ENCODE assay signal across 35 cellular contexts in the genomic region with DNA sequence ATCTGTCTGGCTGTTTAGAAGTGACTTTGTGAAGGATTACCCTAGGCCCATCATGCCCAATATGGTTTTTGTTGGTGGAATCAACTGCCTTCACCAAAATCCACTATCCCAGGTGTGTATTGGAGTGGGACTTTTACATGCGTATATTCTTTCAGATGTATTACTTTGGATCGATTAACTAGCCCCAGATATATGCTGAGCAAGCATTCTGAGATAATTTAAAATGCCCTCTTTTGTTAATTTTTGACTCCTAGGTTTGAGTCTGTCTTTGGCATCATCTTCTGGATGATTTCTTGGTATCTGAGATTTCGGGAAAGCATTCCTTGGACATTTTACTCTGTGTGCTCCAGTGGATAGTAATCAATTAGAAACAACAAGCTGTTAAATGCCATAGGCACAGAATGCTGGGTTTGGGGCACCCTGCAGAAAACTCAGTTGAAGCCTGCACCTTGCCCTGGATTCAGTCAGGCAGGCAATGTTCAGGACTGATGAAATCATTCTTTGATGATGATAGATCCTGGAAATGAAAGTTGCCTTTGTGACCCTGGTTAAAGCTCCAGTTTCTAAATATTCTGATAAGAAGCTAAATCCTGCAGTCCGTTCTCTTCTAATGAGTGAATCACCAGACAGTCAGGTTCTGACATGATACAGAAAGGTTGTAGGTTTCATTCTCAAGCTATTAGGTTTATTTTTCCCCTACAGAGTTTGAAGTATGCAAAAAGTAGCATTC. TPM values are rescaled to one million over a fixed set of nuclear protein-coding genes. Genes with fewer than 3 reads are reported as not detected.
DNase-seq lines count a peak whose midpoint lies in the region; ATAC-seq, FAIRE-seq and TF ChIP-seq lines count a peak whose summit lies in the region.
"Had no signal": no experiment of that assay in that cellular context is flagged by ENCODE, and none has a peak within 500 bp of the region (broad histone marks: within the 10 kb centered on the region; RNA-seq: fewer than 3 reads in every experiment).

No MANE protein-coding gene starts in this region.

- DNase-seq in M059J (ENCODE audit: low read depth) (peak; percentile 40), astrocyte (ENCODE audit: low read depth) (peak; percentile 52), fibroblast of pulmonary artery (ENCODE audit: low read depth) (peak; percentile 4), osteoblast (ENCODE audit: insufficient read length, low spot score, missing footprints) (no peak), ACHN (no peak), trophoblast cell (no peak)
- no peak for DNase-seq in natural killer cell treated with Interleukin-12 subunit alpha and Interleukin-12 subunit beta and Interleukin-15 and Interleukin-18, amount 100 ng/mL, for 72 hours (ENCODE audit: low spot score)
- DNase-seq: activated CD4-positive, alpha-beta T cell treated with anti-CD3 and anti-CD28 coated beads, Interleukin-2, amount 10 ng/mL, durations not matched to agents 7 days and 5 days; activated naive CD8-positive, alpha-beta T cell treated with anti-CD3 and anti-CD28 coated beads, Interleukin-2, amount 50 U/mL, for 24 hours; activated T-cell treated with anti-CD3 and anti-CD28 coated beads, Interleukin-2, amount 50 U/mL, for 48 hours; body of pancreas; CD4-positive, CD25-positive, alpha-beta regulatory T cell; DMS53; effector CD8-positive, alpha-beta T cell; erythroblast; hypothalamus; left ventricle myocardium superior; MM.1S; naive thymus-derived CD8-positive, alpha-beta T cell; NCI-H1417 treated with DMSO at 0.1 percent for 48 hours; occipital lobe; PC-3; SIG-M5; stimulated activated naive CD8-positive, alpha-beta T cell treated with anti-CD3 and anti-CD28 coated beads, Interleukin-15, Interleukin-2, amounts not matched to agents 100 U/mL and 50 U/mL, for 24 hours; T1000; testis had no signal

- H3K36me3 ChIP-seq in astrocyte (ENCODE audit: insufficient read depth, low read length) = no peaks in the 10 kb centered on the region
- no peaks in the 10 kb centered on the region for H3K36me3 ChIP-seq in osteoblast (ENCODE audit: insufficient read depth, low read length)
- no peaks in the 10 kb centered on the region for H3K36me3 ChIP-seq in trophoblast cell (ENCODE audit: control insufficient read depth in 1 of 2, insufficient read depth in 2 of 2, low read length in 2 of 2)
- H3K36me3 ChIP-seq: gastroesophageal sphincter, HAP-1, vagina had no signal

- no peak overlapping the region for H4K91ac ChIP-seq in trophoblast cell (ENCODE audit: low read depth, low read length)

- no peaks in the 10 kb centered on the region for H3K9me3 ChIP-seq in astrocyte (ENCODE audit: insufficient read depth, low read depth, low read length)
- no peaks in the 10 kb centered on the region for H3K9me3 ChIP-seq in osteoblast (ENCODE audit: low read depth, low read length)
- H3K9me3 ChIP-seq in trophoblast cell (ENCODE audit: insufficient read depth, low read depth, low read length) = peaks cover 4% of the 10 kb centered on the region
- H3K9me3 ChIP-seq: body of pancreas, gastroesophageal sphincter, HAP-1, testis, vagina had no signal

- ATAC-seq in natural killer cell treated with Interleukin-12 subunit alpha and Interleukin-12 subunit beta and Interleukin-15 and Interleukin-18, amount 100 ng/mL, for 72 hours = no peak
- ATAC-seq in HG02623 (IDR thresholded peaks at IDR 0.05; ENCODE audit: unreplicated experiment) = no peak
- ATAC-seq: activated naive CD8-positive, alpha-beta T cell treated with anti-CD3 and anti-CD28 coated beads, Interleukin-2, amount 50 U/mL, for 24 hours; body of pancreas; gastroesophageal sphincter; left ventricle myocardium superior; naive thymus-derived CD8-positive, alpha-beta T cell; PC-3; stimulated activated naive CD8-positive, alpha-beta T cell treated with anti-CD3 and anti-CD28 coated beads, Interleukin-15, Interleukin-2, amounts not matched to agents 100 U/mL and 50 U/mL, for 24 hours had no signal

- in situ Hi-C loops in ACHN (cut with HindIII; ENCODE audit: low pct_ligation_motif_present, low pct_unique_long_range_greater_than_20kb, low sequenced_read_pairs) = no loop called here

- H2AFZ ChIP-seq in astrocyte (ENCODE audit: low read depth, low read length) (no peak overlapping the region), osteoblast (ENCODE audit: low read length) (no peak overlapping the region), trophoblast cell (ENCODE audit: insufficient read depth, low read length, poor library complexity) (no peak overlapping the region)

- no peak overlapping the region for H2AK5ac ChIP-seq in trophoblast cell (ENCODE audit: low read length)

- H3K27me3 Mint-ChIP-seq in astrocyte (ENCODE audit: low read depth, unreplicated experiment) = peaks cover 9% of the 10 kb centered on the region
- peaks cover 20 to 21% of the 10 kb centered on the region in 2 donors for H3K27me3 Mint-ChIP-seq in natural killer cell treated with Interleukin-12 subunit alpha and Interleukin-12 subunit beta and Interleukin-15 and Interleukin-18, amount 100 ng/mL, for 72 hours

- no peak overlapping the region for H3K18ac ChIP-seq in trophoblast cell (ENCODE audit: low read length)

- no peaks in the 10 kb centered on the region for H3K36me3 Mint-ChIP-seq in astrocyte (ENCODE audit: low read depth, unreplicated experiment)
- no peaks in the 10 kb centered on the region for H3K36me3 Mint-ChIP-seq in natural killer cell treated with Interleukin-12 subunit alpha and Interleukin-12 subunit beta and Interleukin-15 and Interleukin-18, amount 100 ng/mL, for 72 hours
- H3K36me3 Mint-ChIP-seq: CD4-positive, CD25-positive, alpha-beta regulatory T cell; naive thymus-derived CD8-positive, alpha-beta T cell had no signal

- no peaks in the 10 kb centered on the region for H3K9me3 Mint-ChIP-seq in astrocyte (ENCODE audit: unreplicated experiment)
- no peaks in the 10 kb centered on the region for H3K9me3 Mint-ChIP-seq in natural killer cell treated with Interleukin-12 subunit alpha and Interleukin-12 subunit beta and Interleukin-15 and Interleukin-18, amount 100 ng/mL, for 72 hours
- H3K9me3 Mint-ChIP-seq: activated CD4-positive, alpha-beta T cell treated with anti-CD3 and anti-CD28 coated beads, Interleukin-2, amount 10 ng/mL, durations not matched to agents 7 days and 5 days; activated naive CD8-positive, alpha-beta T cell treated with anti-CD3 and anti-CD28 coated beads, Interleukin-2, amount 50 U/mL, for 24 hours; naive thymus-derived CD8-positive, alpha-beta T cell had no signal

- H3K9ac ChIP-seq in astrocyte (ENCODE audit: low read length) = no peak overlapping the region
- H3K9ac ChIP-seq in trophoblast cell (ENCODE audit: low read length) = no peak overlapping the region

- no peak for FAIRE-seq in astrocyte (lab: Jason Lieb, UNC)
- FAIRE-seq: G401.6, GM19239 had no signal

- no peak overlapping the region for H2BK5ac ChIP-seq in trophoblast cell (ENCODE audit: low read depth, low read length, poor library complexity)

- H3K4me1 Mint-ChIP-seq in astrocyte (ENCODE audit: low read depth, unreplicated experiment) = peaks cover 6% of the 10 kb centered on the region
- H3K4me1 Mint-ChIP-seq in natural killer cell treated with Interleukin-12 subunit alpha and Interleukin-12 subunit beta and Interleukin-15 and Interleukin-18, amount 100 ng/mL, for 72 hours (ENCODE audit: low read depth in 2 of 2) = no peaks in the 10 kb centered on the region
- H3K4me1 Mint-ChIP-seq: activated CD4-positive, alpha-beta T cell treated with anti-CD3 and anti-CD28 coated beads, Interleukin-2, amount 10 ng/mL, durations not matched to agents 7 days and 5 days; CD4-positive, CD25-positive, alpha-beta regulatory T cell had no signal

- H3K27me3 ChIP-seq in astrocyte (ENCODE audit: insufficient read depth, low read length) = peaks cover 3% of the 10 kb centered on the region
- no peaks in the 10 kb centered on the region for H3K27me3 ChIP-seq in osteoblast (ENCODE audit: insufficient read depth, low read length)
- no peaks in the 10 kb centered on the region for H3K27me3 ChIP-seq in trophoblast cell (ENCODE audit: insufficient read depth, low read length)
- H3K27me3 ChIP-seq: body of pancreas, testis, vagina had no signal

- no peak overlapping the region for H4K12ac ChIP-seq in trophoblast cell (ENCODE audit: low read depth, low read length)

- no peak overlapping the region for H3K4ac ChIP-seq in trophoblast cell (ENCODE audit: low read depth, low read length)

- WGBS in trophoblast cell (ENCODE audit: extremely low coverage, insufficient coverage, insufficient read length) = no CpG with 5 or more reads among the region's 4 CpGs

- no peaks in the 10 kb centered on the region for H3K79me2 ChIP-seq in astrocyte (ENCODE audit: insufficient read depth, low read length)
- no peaks in the 10 kb centered on the region for H3K79me2 ChIP-seq in osteoblast (ENCODE audit: insufficient read depth, low read length)
- H3K79me2 ChIP-seq in trophoblast cell (ENCODE audit: control insufficient read depth, insufficient read depth, low read length, poor library complexity) = no peaks in the 10 kb centered on the region

- H2BK120ac ChIP-seq in trophoblast cell (ENCODE audit: insufficient read depth, low read length, poor library complexity) = no peak overlapping the region

- H3K23ac ChIP-seq in trophoblast cell (ENCODE audit: low read length) = no peak overlapping the region

- H3K4me3 ChIP-seq in astrocyte (ENCODE audit: insufficient read depth, low read depth, low read length) (no peak overlapping the region), fibroblast of pulmonary artery (replicated peaks; ENCODE audit: low read depth, low read length) (no peak overlapping the region), osteoblast (ENCODE audit: insufficient read depth, low read length) (no peak overlapping the region), trophoblast cell (ENCODE audit: low read depth, low read length) (no peak overlapping the region)
- H3K4me3 ChIP-seq: body of pancreas, gastroesophageal sphincter, HAP-1, testis, vagina had no signal

- no peak overlapping the region for H3K27ac Mint-ChIP-seq in astrocyte (ENCODE audit: unreplicated experiment)
- H3K27ac Mint-ChIP-seq in natural killer cell treated with Interleukin-12 subunit alpha and Interleukin-12 subunit beta and Interleukin-15 and Interleukin-18, amount 100 ng/mL, for 72 hours = no peak overlapping the region
- H3K27ac Mint-ChIP-seq: activated CD4-positive, alpha-beta T cell treated with anti-CD3 and anti-CD28 coated beads, Interleukin-2, amount 10 ng/mL, durations not matched to agents 7 days and 5 days; activated naive CD8-positive, alpha-beta T cell treated with anti-CD3 and anti-CD28 coated beads, Interleukin-2, amount 50 U/mL, for 24 hours; CD4-positive, CD25-positive, alpha-beta regulatory T cell; naive thymus-derived CD8-positive, alpha-beta T cell had no signal

- no peak overlapping the region for H3K27ac ChIP-seq in astrocyte (ENCODE audit: low read depth, low read length)
- no peak overlapping the region for H3K27ac ChIP-seq in osteoblast (ENCODE audit: low read depth, low read length)
- no peak overlapping the region for H3K27ac ChIP-seq in trophoblast cell (ENCODE audit: low read depth, low read length)
- H3K27ac ChIP-seq: body of pancreas, gastroesophageal sphincter, testis, vagina had no signal

- H3K79me1 ChIP-seq in trophoblast cell (ENCODE audit: low read length) = no peaks in the 10 kb centered on the region

- no peak overlapping the region for H4K8ac ChIP-seq in trophoblast cell (ENCODE audit: low read depth, low read length)

- no peak overlapping the region for H3K14ac ChIP-seq in trophoblast cell (ENCODE audit: low read length)

- no peak overlapping the region for H3K4me2 ChIP-seq in astrocyte (ENCODE audit: low read length)
- H3K4me2 ChIP-seq in osteoblast (ENCODE audit: insufficient read depth, low read length) = peak overlapping the region; percentile 26
- no peak overlapping the region for H3K4me2 ChIP-seq in trophoblast cell (ENCODE audit: low read length)

- no peak overlapping the region for H2BK12ac ChIP-seq in trophoblast cell (ENCODE audit: low read length)

- no peak for TF ChIP-seq CTCF in astrocyte (IDR thresholded peaks at IDR 0.05; ENCODE audit: insufficient read depth, low read depth, low read length)
- no peak for TF ChIP-seq CTCF in fibroblast of pulmonary artery (IDR thresholded peaks at IDR 0.05; ENCODE audit: low read length, missing control alignments)
- TF ChIP-seq CTCF in osteoblast (IDR thresholded peaks at IDR 0.05; ENCODE audit: extremely low read depth, low read depth, low read length) = no peak

- no peak overlapping the region for H3K4me3 Mint-ChIP-seq in astrocyte (ENCODE audit: unreplicated experiment)
- no peak overlapping the region for H3K4me3 Mint-ChIP-seq in natural killer cell treated with Interleukin-12 subunit alpha and Interleukin-12 subunit beta and Interleukin-15 and Interleukin-18, amount 100 ng/mL, for 72 hours
- H3K4me3 Mint-ChIP-seq: activated CD4-positive, alpha-beta T cell treated with anti-CD3 and anti-CD28 coated beads, Interleukin-2, amount 10 ng/mL, durations not matched to agents 7 days and 5 days; activated naive CD8-positive, alpha-beta T cell treated with anti-CD3 and anti-CD28 coated beads, Interleukin-2, amount 50 U/mL, for 24 hours; CD4-positive, CD25-positive, alpha-beta regulatory T cell; naive thymus-derived CD8-positive, alpha-beta T cell had no signal

- H3K4me1 ChIP-seq in astrocyte (ENCODE audit: insufficient read depth, low read length) (peaks cover 12% of the 10 kb centered on the region), osteoblast (ENCODE audit: insufficient read depth, low read length) (peaks cover 28% of the 10 kb centered on the region), trophoblast cell (ENCODE audit: control insufficient read depth in 1 of 2, insufficient read depth in 2 of 2, low read length in 2 of 2) (no peaks in the 10 kb centered on the region)
- H3K4me1 ChIP-seq: body of pancreas, gastroesophageal sphincter, HAP-1, testis, vagina had no signal

- H4K20me1 ChIP-seq in astrocyte (ENCODE audit: insufficient read depth, low read length) (no peaks in the 10 kb centered on the region), osteoblast (ENCODE audit: insufficient read depth, low read length) (no peaks in the 10 kb centered on the region)

RNA-seq across cellular contexts. Expression of a gene that starts 1.1 kb away (rescaled TPM):
- total RNA-seq in M059J (2014; rRNA removed; shearing (Covaris generic)) = not detected in 2 replicates
- total RNA-seq in astrocyte (not detected in 2 replicates), osteoblast (not detected in 2 replicates)
- not detected for total RNA-seq in natural killer cell treated with Interleukin-12 subunit alpha and Interleukin-12 subunit beta and Interleukin-15 and Interleukin-18, amount 100 ng/mL, for 72 hours
- polyA plus RNA-seq in trophoblast cell (2013) = not detected in 2 replicates
- total RNA-seq: activated CD4-positive, alpha-beta T cell treated with anti-CD3 and anti-CD28 coated beads, Interleukin-2, amount 10 ng/mL, durations not matched to agents 7 days and 5 days; body of pancreas; CD4-positive, CD25-positive, alpha-beta regulatory T cell; chondrocyte; left ventricle myocardium superior; naive thymus-derived CD8-positive, alpha-beta T cell; NCI-H460; occipital lobe; skeletal muscle tissue had no signal
- polyA plus RNA-seq: CD4-positive, CD25-positive, alpha-beta regulatory T cell; naive thymus-derived CD8-positive, alpha-beta T cell had no signal

RNA-seq across cellular contexts. Expression of a gene that starts 16.9 kb away (rescaled TPM):
- total RNA-seq in M059J (2014; rRNA removed; shearing (Covaris generic)) = not detected in 2 replicates
- not detected in 2 replicates for total RNA-seq in astrocyte
- not detected in 2 replicates for total RNA-seq in osteoblast
- not detected for total RNA-seq in natural killer cell treated with Interleukin-12 subunit alpha and Interleukin-12 subunit beta and Interleukin-15 and Interleukin-18, amount 100 ng/mL, for 72 hours
- polyA plus RNA-seq in trophoblast cell (2013) = not detected in 2 replicates
- total RNA-seq: activated CD4-positive, alpha-beta T cell treated with anti-CD3 and anti-CD28 coated beads, Interleukin-2, amount 10 ng/mL, durations not matched to agents 7 days and 5 days; body of pancreas; CD4-positive, CD25-positive, alpha-beta regulatory T cell; chondrocyte; gastroesophageal sphincter; left ventricle myocardium superior; naive thymus-derived CD8-positive, alpha-beta T cell; NCI-H460; occipital lobe; PC-3; skeletal muscle tissue; vagina had no signal
- polyA plus RNA-seq: CD4-positive, CD25-positive, alpha-beta regulatory T cell; naive thymus-derived CD8-positive, alpha-beta T cell had no signal

RNA-seq across cellular contexts. Expression of a gene that starts 32.4 kb away (rescaled TPM):
- not detected in 2 replicates for total RNA-seq in M059J (2014; rRNA removed; shearing (Covaris generic))
- total RNA-seq in astrocyte = not detected in 2 replicates
- not detected in 2 replicates for total RNA-seq in osteoblast
- total RNA-seq in natural killer cell treated with Interleukin-12 subunit alpha and Interleukin-12 subunit beta and Interleukin-15 and Interleukin-18, amount 100 ng/mL, for 72 hours = not detected
- not detected in 2 replicates for polyA plus RNA-seq in trophoblast cell (2013)
- total RNA-seq: activated CD4-positive, alpha-beta T cell treated with anti-CD3 and anti-CD28 coated beads, Interleukin-2, amount 10 ng/mL, durations not matched to agents 7 days and 5 days; body of pancreas; CD4-positive, CD25-positive, alpha-beta regulatory T cell; chondrocyte; gastroesophageal sphincter; left ventricle myocardium superior; naive thymus-derived CD8-positive, alpha-beta T cell; NCI-H460; occipital lobe; PC-3; skeletal muscle tissue; testis; vagina had no signal
- polyA plus RNA-seq: CD4-positive, CD25-positive, alpha-beta regulatory T cell; naive thymus-derived CD8-positive, alpha-beta T cell had no signal

RNA-seq across cellular contexts. Expression of a gene that starts 42.7 kb away (rescaled TPM):
- total RNA-seq in M059J (2014; rRNA removed; shearing (Covaris generic)) = not detected in 2 replicates
- total RNA-seq in astrocyte (not detected in 2 replicates), osteoblast (not detected in 2 replicates)
- not detected for total RNA-seq in natural killer cell treated with Interleukin-12 subunit alpha and Interleukin-12 subunit beta and Interleukin-15 and Interleukin-18, amount 100 ng/mL, for 72 hours
- not detected in 2 replicates for polyA plus RNA-seq in trophoblast cell (2013)
- total RNA-seq: activated CD4-positive, alpha-beta T cell treated with anti-CD3 and anti-CD28 coated beads, Interleukin-2, amount 10 ng/mL, durations not matched to agents 7 days and 5 days; CD4-positive, CD25-positive, alpha-beta regulatory T cell; chondrocyte; left ventricle myocardium superior; naive thymus-derived CD8-positive, alpha-beta T cell; NCI-H460; occipital lobe; PC-3; skeletal muscle tissue; testis had no signal
- polyA plus RNA-seq: CD4-positive, CD25-positive, alpha-beta regulatory T cell; naive thymus-derived CD8-positive, alpha-beta T cell had no signal

RNA-seq across cellular contexts. Expression of a gene that starts 48.5 kb away (rescaled TPM):
- not detected in 2 replicates for total RNA-seq in M059J (2014; rRNA removed; shearing (Covaris generic))
- total RNA-seq in astrocyte = not detected in 2 replicates
- not detected in 2 replicates for total RNA-seq in osteoblast
- not detected for total RNA-seq in natural killer cell treated with Interleukin-12 subunit alpha and Interleukin-12 subunit beta and Interleukin-15 and Interleukin-18, amount 100 ng/mL, for 72 hours
- not detected in 2 replicates for polyA plus RNA-seq in trophoblast cell (2013)
- total RNA-seq: activated CD4-positive, alpha-beta T cell treated with anti-CD3 and anti-CD28 coated beads, Interleukin-2, amount 10 ng/mL, durations not matched to agents 7 days and 5 days; body of pancreas; CD4-positive, CD25-positive, alpha-beta regulatory T cell; chondrocyte; gastroesophageal sphincter; left ventricle myocardium superior; naive thymus-derived CD8-positive, alpha-beta T cell; NCI-H460; occipital lobe; PC-3; skeletal muscle tissue had no signal
- polyA plus RNA-seq: CD4-positive, CD25-positive, alpha-beta regulatory T cell; naive thymus-derived CD8-positive, alpha-beta T cell had no signal

Comparison
In these comparisons a context has a peak if more than half of its experiments do, and no peak if none do; other contexts are left out.
1. DNase-seq: peak in M059J (single experiment), astrocyte (single experiment) and fibroblast of pulmonary artery (single experiment); none in osteoblast (single experiment), ACHN (single experiment), natural killer cell treated with Interleukin-12 subunit alpha and Interleukin-12 subunit beta and Interleukin-15 and Interleukin-18, amount 100 ng/mL, for 72 hours (single experiment) and trophoblast cell (0 of 2).